ENCODE assay signal across 15 cellular contexts in the genomic region with DNA sequence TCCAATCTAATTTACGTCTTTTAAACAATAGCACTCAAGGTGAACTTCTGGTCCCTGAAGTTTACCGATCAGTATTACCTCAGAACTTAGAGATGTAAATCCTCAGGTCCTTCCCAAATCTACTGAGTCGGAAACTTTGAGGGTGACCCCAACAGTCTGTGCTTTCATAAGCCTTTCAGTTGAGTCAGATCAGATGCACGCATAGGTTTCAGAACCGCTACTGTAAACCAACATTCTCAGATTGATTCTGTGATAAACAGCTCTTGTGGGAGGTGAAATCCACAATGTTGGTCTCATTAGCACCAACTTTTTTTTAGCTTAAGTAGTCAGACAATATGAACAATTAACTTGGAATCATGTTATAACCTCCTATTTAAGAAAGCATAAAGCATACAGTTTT.
DNase-seq lines count a peak whose midpoint lies in the region; ATAC-seq, FAIRE-seq and TF ChIP-seq lines count a peak whose summit lies in the region.
"Had no signal": no experiment of that assay in that cellular context is flagged by ENCODE, and none has a peak within 500 bp of the region (broad histone marks: within the 10 kb centered on the region; RNA-seq: fewer than 3 reads in every experiment).

No MANE protein-coding gene starts in this region.

- H3K4me1 ChIP-seq in HepG2 (ENCODE audit: insufficient read depth, low read length) = peaks cover 44% of the 10 kb centered on the region
- H3K4me1 ChIP-seq in right lobe of liver = peaks cover 0 to 7% (median 0%) of the 10 kb centered on the region in 4 donors
- H3K4me1 ChIP-seq: uterus had no signal

- H3K9ac ChIP-seq in HepG2 (ENCODE audit: insufficient read depth, low read depth, low read length) = no peak overlapping the region

- H2AFZ ChIP-seq in HepG2 (ENCODE audit: low read length) = no peak overlapping the region

- no peak overlapping the region for H3K4me2 ChIP-seq in HepG2 (ENCODE audit: low read depth, low read length)

- no peak for DNase-seq in HepG2 (ENCODE audit: low spot score)
- DNase-seq in right lobe of liver = no peak
- DNase-seq in activated CD4-positive, alpha-beta memory T cell treated with anti-CD3 and anti-CD28 coated beads for 36 hours = peak; percentile 42
- no peak for DNase-seq in stimulated activated effector memory CD8-positive, alpha-beta T cell treated with anti-CD3 and anti-CD28 coated beads, Interleukin-12 subunit alpha, Interleukin-12 subunit beta, amount 100 ng/mL, for 72 hours (ENCODE audit: low spot score in 2 of 2)
- DNase-seq in Right ventricle myocardium superior = no peak
- DNase-seq in NOMO-1 (lab: John Stamatoyannopoulos, UW; ENCODE audit: unreplicated experiment in 2 of 2) = no peak
- DNase-seq: AML-193, DND-41, foreskin melanocyte, NCI-H446, uterus had no signal

- ATAC-seq in HepG2 (no peak), right lobe of liver (no peak), HG03159 (IDR thresholded peaks at IDR 0.05; ENCODE audit: unreplicated experiment) (peak; percentile 50), Right ventricle myocardium superior (ENCODE audit: poor library complexity) (no peak), HG02759 (IDR thresholded peaks at IDR 0.05; ENCODE audit: unreplicated experiment) (no peak)
- ATAC-seq in stimulated activated effector memory CD8-positive, alpha-beta T cell treated with anti-CD3 and anti-CD28 coated beads, Interleukin-12 subunit alpha, Interleukin-12 subunit beta, amount 100 ng/mL, for 72 hours = peak; percentile 92

- TF ChIP-seq POLR2A in HepG2 (IDR thresholded peaks at IDR 0.05; ENCODE audit: insufficient read depth in 1 of 2, low read depth in 2 of 2, low read length in 2 of 2) (no peak), right lobe of liver (IDR thresholded peaks at IDR 0.05) (no peak)

- no peak overlapping the region for H3K4me3 ChIP-seq in HepG2 (replicated peaks in 1 of 3; ENCODE audit: insufficient read depth in 1 of 3, low read depth in 2 of 3, low read length in 3 of 3)
- no peak overlapping the region for H3K4me3 ChIP-seq in right lobe of liver
- H3K4me3 ChIP-seq: uterus had no signal

- H3K79me2 ChIP-seq in HepG2 (ENCODE audit: insufficient read depth, low read length) = peaks cover 69% of the 10 kb centered on the region

- in situ Hi-C loops in HepG2 (cut with HindIII; ENCODE audit: extremely low pct_ligation_motif_present, low pct_unique_long_range_greater_than_20kb) = no loop called here

- intact Hi-C loops in HepG2 (cut with micrococcal nuclease; ENCODE audit: unreplicated experiment) (no loop called here), right lobe of liver (cut with DNase I) (no loop called here), Right ventricle myocardium superior (cut with DNase I) (no loop called here)
- intact Hi-C loops in activated CD4-positive, alpha-beta memory T cell treated with anti-CD3 and anti-CD28 coated beads for 36 hours (cut with micrococcal nuclease) = loop anchor here (2.0 kb wide), 2 partner anchors 24 to 86 kb away; partner anchors contain the start of gene WWC2

- POLR2A ChIA-PET in HepG2 (lab: Yijun Ruan, JAX) = interaction anchor here (1.1 kb wide), 1 partner anchor 87 kb away, joined by 4 read pairs; the partner anchor contains the start of gene WWC2
- POLR2A ChIA-PET in activated CD4-positive, alpha-beta memory T cell treated with anti-CD3 and anti-CD28 coated beads for 36 hours (lab: Charles Lee) = interaction anchor here (0.7 kb wide), 1 partner anchor 266 kb away, joined by 3 read pairs; no protein-coding TSS in a partner anchor

- no peak overlapping the region for H3K27ac ChIP-seq in HepG2 (ENCODE audit: extremely low read length, insufficient read depth, low read length)
- H3K27ac ChIP-seq in right lobe of liver = no peak overlapping the region
- H3K27ac ChIP-seq: uterus had no signal

- no peak for TF ChIP-seq CTCF in HepG2 (CRISPR knock-in tag; IDR thresholded peaks at IDR 0.05)
- no peak for TF ChIP-seq CTCF in right lobe of liver (IDR thresholded peaks at IDR 0.05)

- TSS peak; percentile 14 for BruUV-seq in HepG2 (replicated peaks; lab: Mats Ljungman, UMichigan)

- H3K27ac Mint-ChIP-seq in activated CD4-positive, alpha-beta memory T cell treated with anti-CD3 and anti-CD28 coated beads for 36 hours = no peak overlapping the region
- H3K27ac Mint-ChIP-seq in stimulated activated effector memory CD8-positive, alpha-beta T cell treated with anti-CD3 and anti-CD28 coated beads, Interleukin-12 subunit alpha, Interleukin-12 subunit beta, amount 100 ng/mL, for 72 hours = no peak overlapping the region
- H3K27ac Mint-ChIP-seq: activated naive CD8-positive, alpha-beta T cell had no signal

- H4K20me1 ChIP-seq in HepG2 (ENCODE audit: insufficient read depth, low read length) = peaks cover 23% of the 10 kb centered on the region

- no peak for TF ChIP-seq EP300 in HepG2 (IDR thresholded peaks at IDR 0.05; ENCODE audit: low read depth in 2 of 2, low read length in 2 of 2)
- no peak for TF ChIP-seq EP300 in HepG2 (CRISPR knock-in tag; IDR thresholded peaks at IDR 0.05; ENCODE audit: borderline replicate concordance)

- H3K4me1 Mint-ChIP-seq in activated CD4-positive, alpha-beta memory T cell treated with anti-CD3 and anti-CD28 coated beads for 36 hours (ENCODE audit: low read depth) = peaks cover 22% of the 10 kb centered on the region
- H3K4me1 Mint-ChIP-seq in stimulated activated effector memory CD8-positive, alpha-beta T cell treated with anti-CD3 and anti-CD28 coated beads, Interleukin-12 subunit alpha, Interleukin-12 subunit beta, amount 100 ng/mL, for 72 hours = peaks cover 32% of the 10 kb centered on the region

- H3K27me3 ChIP-seq in HepG2 (ENCODE audit: control insufficient read depth in 1 of 2, insufficient read depth in 2 of 2, low read length in 2 of 2) (no peaks in the 10 kb centered on the region; a peak in 1 of 5 replicates), right lobe of liver (no peaks in the 10 kb centered on the region)
- H3K27me3 ChIP-seq: uterus had no signal

- H3K9me3 Mint-ChIP-seq in activated CD4-positive, alpha-beta memory T cell treated with anti-CD3 and anti-CD28 coated beads for 36 hours = peaks cover 6% of the 10 kb centered on the region
- H3K9me3 Mint-ChIP-seq in stimulated activated effector memory CD8-positive, alpha-beta T cell treated with anti-CD3 and anti-CD28 coated beads, Interleukin-12 subunit alpha, Interleukin-12 subunit beta, amount 100 ng/mL, for 72 hours = no peaks in the 10 kb centered on the region

- CTCF ChIA-PET in HepG2 (lab: Yijun Ruan, JAX; ENCODE audit: low intra/inter-chr PET ratio, low total read pairs) = no interaction called here
- CTCF ChIA-PET in activated CD4-positive, alpha-beta memory T cell treated with anti-CD3 and anti-CD28 coated beads for 36 hours (lab: Charles Lee) = interaction anchor here (1.3 kb wide), 1 partner anchor 78 kb away, joined by 3 read pairs; no protein-coding TSS in a partner anchor

- no peak for FAIRE-seq in HepG2 (lab: Jason Lieb, UNC)
- FAIRE-seq: GM18507 had no signal

- H3K36me3 Mint-ChIP-seq in activated CD4-positive, alpha-beta memory T cell treated with anti-CD3 and anti-CD28 coated beads for 36 hours = no peaks in the 10 kb centered on the region
- no peaks in the 10 kb centered on the region for H3K36me3 Mint-ChIP-seq in stimulated activated effector memory CD8-positive, alpha-beta T cell treated with anti-CD3 and anti-CD28 coated beads, Interleukin-12 subunit alpha, Interleukin-12 subunit beta, amount 100 ng/mL, for 72 hours

- H3K9me3 ChIP-seq in HepG2 (ENCODE audit: low read length) = no peaks in the 10 kb centered on the region
- no peaks in the 10 kb centered on the region for H3K9me3 ChIP-seq in right lobe of liver
- H3K9me3 ChIP-seq: uterus had no signal

- 90% methylated on average over 5 of the region's 5 CpGs for WGBS in HepG2 (ENCODE audit: low lambda C conversion rate)
- 75% methylated on average over 5 of the region's 5 CpGs for WGBS in right lobe of liver (ENCODE audit: insufficient coverage, low coverage, low lambda C conversion rate, missing lambda C conversion rate)

- H3K36me3 ChIP-seq in HepG2 (replicated peaks in 1 of 2; ENCODE audit: control insufficient read depth in 1 of 2, insufficient read depth in 2 of 2, low read length in 2 of 2) (peaks cover 0 to 3% of the 10 kb centered on the region in 2 experiments; a peak in 1 of 5 replicates), right lobe of liver (no peaks in the 10 kb centered on the region)
- H3K36me3 ChIP-seq: uterus had no signal

- peaks cover 35% of the 10 kb centered on the region for H3K27me3 Mint-ChIP-seq in activated CD4-positive, alpha-beta memory T cell treated with anti-CD3 and anti-CD28 coated beads for 36 hours

- no peak overlapping the region for H3K4me3 Mint-ChIP-seq in activated CD4-positive, alpha-beta memory T cell treated with anti-CD3 and anti-CD28 coated beads for 36 hours
- no peak overlapping the region for H3K4me3 Mint-ChIP-seq in stimulated activated effector memory CD8-positive, alpha-beta T cell treated with anti-CD3 and anti-CD28 coated beads, Interleukin-12 subunit alpha, Interleukin-12 subunit beta, amount 100 ng/mL, for 72 hours
- H3K4me3 Mint-ChIP-seq: activated naive CD8-positive, alpha-beta T cell had no signal

- no peak for TF ChIP-seq RAD21 in HepG2 (CRISPR knock-in tag; IDR thresholded peaks at IDR 0.05)

TF ChIP-seq in HepG2, 621 proteins besides CTCF, POLR2A, EP300 and RAD21 (continues in another document):
- TF ChIP-seq ZNF792 (CRISPR knock-in tag; IDR thresholded peaks at IDR 0.05) (no peak), NONO (IDR thresholded peaks at IDR 0.05) (no peak), NONO (CRISPR knock-in tag; conservative IDR thresholded peaks at IDR 0.05) (no peak), SRSF4 (IDR thresholded peaks at IDR 0.05; ENCODE audit: low read depth, low read length, poor library complexity, severe bottlenecking) (no peak), MAF1 (CRISPR knock-in tag; IDR thresholded peaks at IDR 0.05; ENCODE audit: borderline replicate concordance) (no peak), NR2F2 (IDR thresholded peaks at IDR 0.05; ENCODE audit: borderline replicate concordance, low read depth) (no peak), ZSCAN30 (CRISPR knock-in tag; IDR thresholded peaks at IDR 0.05) (no peak), SOX6 (IDR thresholded peaks at IDR 0.05) (no peak), SOX6 (CRISPR knock-in tag; IDR thresholded peaks at IDR 0.05) (no peak), ZMYM2 (CRISPR knock-in tag; IDR thresholded peaks at IDR 0.05) (no peak), ZNF746 (CRISPR knock-in tag; IDR thresholded peaks at IDR 0.05) (no peak)

Comparison
In these comparisons a context has a peak if more than half of its experiments do, and no peak if none do; other contexts are left out.
1. ATAC-seq: peak in HG03159 (single experiment) and stimulated activated effector memory CD8-positive, alpha-beta T cell treated with anti-CD3 and anti-CD28 coated beads, Interleukin-12 subunit alpha, Interleukin-12 subunit beta, amount 100 ng/mL, for 72 hours (single experiment); none in HepG2 (single experiment), right lobe of liver (0 of 4), Right ventricle myocardium superior (single experiment) and HG02759 (single experiment).